Comparison of ENCODE assay signal across 30 cellular contexts in the genomic region with DNA sequence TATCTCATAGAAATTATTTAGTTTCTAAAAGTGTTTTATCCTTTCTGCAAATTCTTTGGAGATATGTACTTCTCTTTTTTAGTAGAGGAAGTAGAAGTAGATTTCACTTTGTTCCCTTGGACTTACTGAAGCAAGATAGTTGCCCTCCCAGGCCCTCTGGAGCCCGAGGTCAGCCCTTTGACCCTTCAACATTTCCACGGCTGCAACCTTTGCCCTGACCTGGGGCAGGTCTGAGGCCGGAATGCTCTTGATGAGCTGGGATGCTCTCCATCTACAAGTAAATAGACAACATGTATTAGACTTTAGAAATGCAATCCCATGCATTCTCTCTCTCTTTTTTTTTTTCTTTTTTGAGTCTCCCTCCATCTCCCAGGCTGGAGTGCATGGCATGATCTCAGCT.
"Had no signal": no experiment of that assay in that cellular context is flagged by ENCODE, and none has a peak within 500 bp of the region (broad histone marks: within the 10 kb centered on the region; RNA-seq: fewer than 3 reads in every experiment).

No MANE protein-coding gene starts in this region.

- H3K27ac Mint-ChIP-seq: activated CD4-positive, alpha-beta memory T cell treated with anti-CD3 and anti-CD28 coated beads for 36 hours; activated CD4-positive, alpha-beta T cell treated with anti-CD3 and anti-CD28 coated beads, Interleukin-2, amount 10 ng/mL, durations not matched to agents 24 days and 14 days; activated naive CD4-positive, alpha-beta T cell treated with anti-CD3 and anti-CD28 coated beads, Interleukin-2, amount 10 ng/mL, durations not matched to agents 7 days and 5 days; naive thymus-derived CD8-positive, alpha-beta T cell; stimulated activated memory B cell treated with anti-CD40 and anti-IgM and Interleukin-4, amounts not matched to agents 10 μg/mL and 1 μg/mL and 100 μg/mL, for 72 hours; stimulated activated naive CD8-positive, alpha-beta T cell treated with anti-CD3 and anti-CD28 coated beads, Interleukin-15, amount 100 ng/mL, for 72 hours; T-cell; T-helper 2 cell treated with Interferon-gamma antibody and Interleukin-4, amounts not matched to agents 5 μg/mL and 100 μg/mL, for 36 hours had no signal

- H3K27me3 ChIP-seq: brain microvascular endothelial cell, dorsolateral prefrontal cortex had no signal

- H2AFZ ChIP-seq: parathyroid adenoma had no signal

- H3K4me3 Mint-ChIP-seq: activated CD4-positive, alpha-beta memory T cell treated with anti-CD3 and anti-CD28 coated beads for 36 hours; activated CD4-positive, alpha-beta T cell treated with anti-CD3 and anti-CD28 coated beads, Interleukin-2, amount 10 ng/mL, durations not matched to agents 24 days and 14 days; activated naive CD4-positive, alpha-beta T cell treated with anti-CD3 and anti-CD28 coated beads, Interleukin-2, amount 10 ng/mL, durations not matched to agents 7 days and 5 days; naive thymus-derived CD8-positive, alpha-beta T cell; neural crest cell; stimulated activated memory B cell treated with anti-CD40 and anti-IgM and Interleukin-4, amounts not matched to agents 10 μg/mL and 1 μg/mL and 100 μg/mL, for 72 hours; stimulated activated naive CD8-positive, alpha-beta T cell treated with anti-CD3 and anti-CD28 coated beads, Interleukin-15, amount 100 ng/mL, for 72 hours; T-cell; T-helper 2 cell treated with Interferon-gamma antibody and Interleukin-4, amounts not matched to agents 5 μg/mL and 100 μg/mL, for 36 hours had no signal

- H3K27me3 Mint-ChIP-seq: activated CD4-positive, alpha-beta memory T cell treated with anti-CD3 and anti-CD28 coated beads for 36 hours; activated CD4-positive, alpha-beta T cell treated with anti-CD3 and anti-CD28 coated beads, Interleukin-2, amount 10 ng/mL, durations not matched to agents 24 days and 14 days; activated naive CD4-positive, alpha-beta T cell treated with anti-CD3 and anti-CD28 coated beads, Interleukin-2, amount 10 ng/mL, durations not matched to agents 7 days and 5 days; stimulated activated memory B cell treated with anti-CD40 and anti-IgM and Interleukin-4, amounts not matched to agents 10 μg/mL and 1 μg/mL and 100 μg/mL, for 72 hours; stimulated activated naive CD8-positive, alpha-beta T cell treated with anti-CD3 and anti-CD28 coated beads, Interleukin-15, amount 100 ng/mL, for 72 hours; T-cell had no signal

- H3K27ac ChIP-seq: brain microvascular endothelial cell, parathyroid adenoma, psoas muscle had no signal

- H3K79me2 ChIP-seq: parathyroid adenoma had no signal

- H3K4me1 ChIP-seq: parathyroid adenoma, psoas muscle had no signal

- DNase-seq: activated CD4-positive, alpha-beta memory T cell treated with anti-CD3 and anti-CD28 coated beads for 36 hours; activated CD4-positive, alpha-beta T cell treated with anti-CD3 and anti-CD28 coated beads, Interleukin-2, amount 10 ng/mL, durations not matched to agents 24 days and 14 days; activated CD4-positive, CD25-positive, alpha-beta regulatory T cell treated with anti-CD3 and anti-CD28 coated beads, Interleukin-2, amount 50 U/mL, for 72 hours; activated CD8-positive, alpha-beta memory T cell treated with anti-CD3 and anti-CD28 coated beads, Interleukin-2, amount 50 U/mL, for 4 hours; activated gamma-delta T cell; activated naive CD4-positive, alpha-beta T cell treated with anti-CD3 and anti-CD28 coated beads, Interleukin-2, amount 10 ng/mL, durations not matched to agents 7 days and 5 days; activated T-cell treated with anti-CD3 and anti-CD28 coated beads, Interleukin-2, amount 50 U/mL, for 1 hour; amniotic stem cell; brain microvascular endothelial cell; dorsolateral prefrontal cortex; effector memory CD4-positive, alpha-beta T cell; left cardiac atrium; naive thymus-derived CD8-positive, alpha-beta T cell; occipital lobe; psoas muscle; stimulated activated CD4-positive, alpha-beta T cell treated with anti-CD3 and anti-CD28 coated beads, Interleukin-1b, Interleukin-23, amount 100 ng/mL, for 48 hours; stimulated activated CD4-positive, alpha-beta T cell treated with anti-CD3 and anti-CD28 coated beads, Interleukin-4, amount 100 ng/mL, for 4 hours; stimulated activated CD8-positive, alpha-beta memory T cell treated with anti-CD3 and anti-CD28 coated beads, Interleukin-4, amount 100 ng/mL, for 48 hours; stimulated activated naive CD8-positive, alpha-beta T cell treated with anti-CD3 and anti-CD28 coated beads, Interleukin-15, amount 100 ng/mL, for 72 hours; substantia nigra; T-cell had no signal

- FAIRE-seq: astrocyte, frontal cortex, keratinocyte had no signal

- H3K4me2 ChIP-seq: smooth muscle cell had no signal

- H3K4me3 ChIP-seq: coronary artery, dorsolateral prefrontal cortex, psoas muscle, smooth muscle cell had no signal

- ATAC-seq: left cardiac atrium; naive thymus-derived CD8-positive, alpha-beta T cell; psoas muscle; stimulated activated memory B cell treated with anti-CD40 and anti-IgM and Interleukin-4, amounts not matched to agents 10 μg/mL and 1 μg/mL and 100 μg/mL, for 72 hours; stimulated activated naive CD8-positive, alpha-beta T cell treated with anti-CD3 and anti-CD28 coated beads, Interleukin-15, amount 100 ng/mL, for 72 hours; T-cell had no signal

- H3K9ac ChIP-seq: parathyroid adenoma had no signal

- H3K4me1 Mint-ChIP-seq: activated CD4-positive, alpha-beta T cell treated with anti-CD3 and anti-CD28 coated beads, Interleukin-2, amount 10 ng/mL, durations not matched to agents 24 days and 14 days; activated naive CD4-positive, alpha-beta T cell treated with anti-CD3 and anti-CD28 coated beads, Interleukin-2, amount 10 ng/mL, durations not matched to agents 7 days and 5 days; naive thymus-derived CD8-positive, alpha-beta T cell; stimulated activated memory B cell treated with anti-CD40 and anti-IgM and Interleukin-4, amounts not matched to agents 10 μg/mL and 1 μg/mL and 100 μg/mL, for 72 hours; stimulated activated naive CD8-positive, alpha-beta T cell treated with anti-CD3 and anti-CD28 coated beads, Interleukin-15, amount 100 ng/mL, for 72 hours had no signal
